In genomic region chr18:49959176-49959575, GRCh38 we compare ENCODE assay signal across 13 cellular contexts.
DNase-seq lines count a peak whose midpoint lies in the region; ATAC-seq, FAIRE-seq and TF ChIP-seq lines count a peak whose summit lies in the region.
"Had no signal": no experiment of that assay in that cellular context is flagged by ENCODE, and none has a peak within 500 bp of the region (broad histone marks: within the 10 kb centered on the region; RNA-seq: fewer than 3 reads in every experiment).

No MANE protein-coding gene starts in this region.

- ATAC-seq in GM21447 (IDR thresholded peaks at IDR 0.05; ENCODE audit: unreplicated experiment) (peak; percentile 61), HG03442 (IDR thresholded peaks at IDR 0.05; ENCODE audit: unreplicated experiment) (peak; percentile 61), HepG2 (no peak)
- peak; percentile 91 for ATAC-seq in stimulated activated effector memory CD8-positive, alpha-beta T cell treated with anti-CD3 and anti-CD28 coated beads, Interleukin-12 subunit alpha, Interleukin-12 subunit beta, amount 100 ng/mL, for 72 hours

- peaks cover 0 to 7% of the 10 kb centered on the region in 2 experiments; a peak in 2 of 5 replicates for H3K36me3 ChIP-seq in HepG2 (replicated peaks in 1 of 2; ENCODE audit: control insufficient read depth in 1 of 2, insufficient read depth in 2 of 2, low read length in 2 of 2)
- H3K36me3 ChIP-seq: right atrium auricular region had no signal

- H3K27me3 ChIP-seq in HepG2 (ENCODE audit: control insufficient read depth in 1 of 2, insufficient read depth in 2 of 2, low read length in 2 of 2), result no peaks in the 10 kb centered on the region
- H3K27me3 ChIP-seq: right atrium auricular region had no signal

- POLR2A ChIA-PET in HepG2 (lab: Yijun Ruan, JAX), result no interaction called here

- peak; percentile 29 to 30 for DNase-seq in activated T-cell treated with anti-CD3 and anti-CD28 coated beads, Interleukin-2, amount 50 U/mL, for 48 hours
- DNase-seq in activated T-cell treated with anti-CD3 and anti-CD28 coated beads for 4 hours (no peak), NCI-H524 (lab: John Stamatoyannopoulos, UW) (no peak), NCI-H2196 treated with DMSO at 0.1 percent for 48 hours (lab: John Stamatoyannopoulos, UW; ENCODE audit: unreplicated experiment) (no peak), HepG2 (ENCODE audit: low spot score) (no peak)
- DNase-seq in stimulated activated effector memory CD8-positive, alpha-beta T cell treated with anti-CD3 and anti-CD28 coated beads, Interleukin-12 subunit alpha, Interleukin-12 subunit beta, amount 100 ng/mL, for 72 hours (ENCODE audit: low spot score in 2 of 2), result peak in 1 of 2 donors; percentile 63
- DNase-seq: activated CD4-positive, CD25-positive, alpha-beta regulatory T cell; NCI-H526; SHP77 treated with DMSO at 0.1 percent for 48 hours had no signal

- no peak for FAIRE-seq in HepG2 (lab: Jason Lieb, UNC)
- FAIRE-seq: astrocyte had no signal

- no peaks in the 10 kb centered on the region for H3K36me3 Mint-ChIP-seq in stimulated activated effector memory CD8-positive, alpha-beta T cell treated with anti-CD3 and anti-CD28 coated beads, Interleukin-12 subunit alpha, Interleukin-12 subunit beta, amount 100 ng/mL, for 72 hours

- no peaks in the 10 kb centered on the region for H3K4me1 ChIP-seq in HepG2 (ENCODE audit: insufficient read depth, low read length)
- H3K4me1 ChIP-seq: right atrium auricular region had no signal

- intact Hi-C loops in HepG2 (cut with micrococcal nuclease; ENCODE audit: unreplicated experiment), result no loop called here

- BruUV-seq in HepG2 (replicated peaks; lab: Mats Ljungman, UMichigan), result no TSS peak

- no peak overlapping the region for H2AFZ ChIP-seq in HepG2 (ENCODE audit: low read length)

- no peaks in the 10 kb centered on the region for H3K79me2 ChIP-seq in HepG2 (ENCODE audit: insufficient read depth, low read length)

- TF ChIP-seq RAD21 in HepG2 (CRISPR knock-in tag; IDR thresholded peaks at IDR 0.05), result no peak

- TF ChIP-seq CTCF in HepG2 (CRISPR knock-in tag; IDR thresholded peaks at IDR 0.05), result no peak

- H3K4me1 Mint-ChIP-seq in stimulated activated effector memory CD8-positive, alpha-beta T cell treated with anti-CD3 and anti-CD28 coated beads, Interleukin-12 subunit alpha, Interleukin-12 subunit beta, amount 100 ng/mL, for 72 hours, result peaks cover 14% of the 10 kb centered on the region

- no peak overlapping the region for H3K4me2 ChIP-seq in HepG2 (ENCODE audit: low read depth, low read length)

- H3K4me3 Mint-ChIP-seq in stimulated activated effector memory CD8-positive, alpha-beta T cell treated with anti-CD3 and anti-CD28 coated beads, Interleukin-12 subunit alpha, Interleukin-12 subunit beta, amount 100 ng/mL, for 72 hours, result no peak overlapping the region

- WGBS in HepG2 (ENCODE audit: low lambda C conversion rate), result 97% methylated on average over 4 of the region's 5 CpGs

- no peak overlapping the region for H3K9ac ChIP-seq in HepG2 (ENCODE audit: insufficient read depth, low read depth, low read length)

- no peaks in the 10 kb centered on the region for H4K20me1 ChIP-seq in HepG2 (ENCODE audit: insufficient read depth, low read length)

- in situ Hi-C loops in HepG2 (cut with HindIII; ENCODE audit: extremely low pct_ligation_motif_present, low pct_unique_long_range_greater_than_20kb), result no loop called here

- H3K9me3 Mint-ChIP-seq in stimulated activated effector memory CD8-positive, alpha-beta T cell treated with anti-CD3 and anti-CD28 coated beads, Interleukin-12 subunit alpha, Interleukin-12 subunit beta, amount 100 ng/mL, for 72 hours, result no peaks in the 10 kb centered on the region

- no peak overlapping the region for H3K27ac ChIP-seq in HepG2 (ENCODE audit: extremely low read length, insufficient read depth, low read length)
- H3K27ac ChIP-seq: right atrium auricular region had no signal

- CTCF ChIA-PET in HepG2 (lab: Yijun Ruan, JAX; ENCODE audit: low intra/inter-chr PET ratio, low total read pairs), result no interaction called here

- H3K4me3 ChIP-seq in HepG2 (replicated peaks in 1 of 3; ENCODE audit: insufficient read depth in 1 of 3, low read depth in 2 of 3, low read length in 3 of 3), result no peak overlapping the region
- H3K4me3 ChIP-seq: right atrium auricular region had no signal

- peak overlapping the region; percentile 8 for H3K27ac Mint-ChIP-seq in stimulated activated effector memory CD8-positive, alpha-beta T cell treated with anti-CD3 and anti-CD28 coated beads, Interleukin-12 subunit alpha, Interleukin-12 subunit beta, amount 100 ng/mL, for 72 hours

- TF ChIP-seq EP300 in HepG2 (IDR thresholded peaks at IDR 0.05; ENCODE audit: low read depth in 2 of 2, low read length in 2 of 2), result no peak
- no peak for TF ChIP-seq EP300 in HepG2 (CRISPR knock-in tag; IDR thresholded peaks at IDR 0.05; ENCODE audit: borderline replicate concordance)

- TF ChIP-seq POLR2A in HepG2 (IDR thresholded peaks at IDR 0.05; ENCODE audit: insufficient read depth in 1 of 2, low read depth in 2 of 2, low read length in 2 of 2), result no peak

- no peaks in the 10 kb centered on the region for H3K9me3 ChIP-seq in HepG2 (ENCODE audit: low read length)
- H3K9me3 ChIP-seq: right atrium auricular region had no signal

TF ChIP-seq in HepG2, 621 proteins besides CTCF, POLR2A, EP300 and RAD21:
- TF ChIP-seq ZBTB7A (CRISPR knock-in tag; IDR thresholded peaks at IDR 0.05) (no peak), MAFK (conservative IDR thresholded peaks at IDR 0.05 in 1 of 2, IDR thresholded peaks at IDR 0.05 in 1 of 2; ENCODE audit: low read length in 2 of 2) (0 out of 4 replicates have a peak, but pooled peaks of 1 of the 2 experiments have one; percentile 10), TOE1 (CRISPR knock-in tag; IDR thresholded peaks at IDR 0.05) (no peak), ISL2 (CRISPR knock-in tag; IDR thresholded peaks at IDR 0.05) (no peak), THYN1 (CRISPR knock-in tag; IDR thresholded peaks at IDR 0.05; ENCODE audit: borderline replicate concordance, low read depth) (no peak), ZNF44 (CRISPR knock-in tag; IDR thresholded peaks at IDR 0.05) (no peak)

Comparison
In these comparisons a context has a peak if more than half of its experiments do, and no peak if none do; other contexts are left out.
1. DNase-seq: peak in activated T-cell treated with anti-CD3 and anti-CD28 coated beads, Interleukin-2, amount 50 U/mL, for 48 hours (2 of 2); none in activated T-cell treated with anti-CD3 and anti-CD28 coated beads for 4 hours (single experiment), NCI-H524 (0 of 2), NCI-H2196 treated with DMSO at 0.1 percent for 48 hours (single experiment) and HepG2 (single experiment).